Comparison of ENCODE assay signal across 10 cellular contexts in the genomic region with DNA sequence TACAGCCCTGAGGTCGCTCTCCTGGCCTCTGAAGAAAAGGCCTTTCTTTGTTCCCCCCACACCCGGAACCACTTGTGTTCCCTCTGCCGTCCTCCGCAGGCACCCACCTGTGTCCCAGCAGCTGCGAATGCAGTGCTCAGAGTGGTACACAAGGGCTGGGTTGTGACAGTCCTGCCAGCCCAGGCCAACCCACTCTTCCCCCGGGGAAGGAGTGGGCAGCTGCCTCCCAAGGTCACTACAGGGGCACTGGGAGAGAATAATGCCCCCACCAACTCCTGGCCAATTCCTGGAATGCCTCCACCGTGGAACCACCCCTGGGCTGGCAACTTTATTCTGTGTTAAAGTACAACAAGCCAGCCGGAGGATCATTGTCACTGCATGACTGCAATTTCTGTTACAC. TPM values are rescaled to one million over a fixed set of nuclear protein-coding genes. Genes with fewer than 3 reads are reported as not detected.
DNase-seq lines count a peak whose midpoint lies in the region; ATAC-seq and TF ChIP-seq lines count a peak whose summit lies in the region.
"Had no signal": no experiment of that assay in that cellular context is flagged by ENCODE, and none has a peak within 500 bp of the region (broad histone marks: within the 10 kb centered on the region; RNA-seq: fewer than 3 reads in every experiment).

No MANE protein-coding gene starts in this region.

- H3K36me3 ChIP-seq in esophagus squamous epithelium (peaks cover 0 to 4% (median 0%) of the 10 kb centered on the region in 3 donors), sigmoid colon (peaks cover 0 to 6% (median 0%) of the 10 kb centered on the region in 4 donors)

- H3K4me1 Mint-ChIP-seq in T-helper 17 cell: peaks cover 70% of the 10 kb centered on the region

- H3K36me3 Mint-ChIP-seq in T-helper 17 cell (ENCODE audit: low read depth): peaks cover 8% of the 10 kb centered on the region

- 49 to 60% methylated on average over 3 to 4 of the region's 8 CpGs for WGBS in esophagus squamous epithelium, 2 donors
- WGBS in sigmoid colon, 2 donors: 58 to 77% methylated on average over 8 of the region's 8 CpGs

- H3K27me3 ChIP-seq in esophagus squamous epithelium (no peaks in the 10 kb centered on the region), sigmoid colon (no peaks in the 10 kb centered on the region)

- intact Hi-C loops in esophagus squamous epithelium (cut with DNase I) (no loop called here), sigmoid colon (cut with DNase I) (no loop called here)

- TF ChIP-seq EP300 in sigmoid colon (IDR thresholded peaks at IDR 0.05): no peak

- ATAC-seq in GM19025 (IDR thresholded peaks at IDR 0.05; ENCODE audit: low read depth, unreplicated experiment) (peak; percentile 2), T-helper 17 cell (no peak), GM18517 (IDR thresholded peaks at IDR 0.05; ENCODE audit: unreplicated experiment) (no peak)

- TF ChIP-seq CTCF in esophagus squamous epithelium (IDR thresholded peaks at IDR 0.05) (no peak), sigmoid colon (IDR thresholded peaks at IDR 0.05) (no peak)

- H3K4me1 ChIP-seq in esophagus squamous epithelium (peaks cover 12 to 79% (median 53%) of the 10 kb centered on the region in 3 donors), sigmoid colon (peaks cover 0 to 76% (median 66%) of the 10 kb centered on the region in 4 donors)

- TF ChIP-seq POLR2A in esophagus squamous epithelium (IDR thresholded peaks at IDR 0.05): no peak
- TF ChIP-seq POLR2A in sigmoid colon (IDR thresholded peaks at IDR 0.05): no peak
- no peak for TF ChIP-seq POLR2A in erythroblast (IDR thresholded peaks at IDR 0.05; ENCODE audit: low read length)

- H3K27me3 Mint-ChIP-seq in T-helper 17 cell: no peaks in the 10 kb centered on the region

- H3K9me3 ChIP-seq in T-helper 17 cell (ENCODE audit: control insufficient read depth, low read length, poor library complexity, severe bottlenecking): no peaks in the 10 kb centered on the region
- no peaks in the 10 kb centered on the region for H3K9me3 ChIP-seq in esophagus squamous epithelium
- H3K9me3 ChIP-seq in sigmoid colon: no peaks in the 10 kb centered on the region

- peak overlapping the region; percentile 49 for H3K4me3 Mint-ChIP-seq in T-helper 17 cell

- no peak for DNase-seq in T-helper 17 cell
- no peak for DNase-seq in esophagus squamous epithelium (lab: John Stamatoyannopoulos, UW)
- no peak for DNase-seq in sigmoid colon
- no peak for DNase-seq in erythroblast (lab: John Stamatoyannopoulos, UW)
- DNase-seq in activated effector memory CD4-positive, alpha-beta T cell treated with anti-CD3 and anti-CD28 coated beads, Interleukin-2, amount 50 U/mL, for 16 hours: no peak
- no peak for DNase-seq in ureter (ENCODE audit: low spot score)
- DNase-seq: GOT3, NCI-H187 treated with DMSO at 0.1 percent for 48 hours had no signal

- H3K27ac Mint-ChIP-seq in T-helper 17 cell: peak overlapping the region; percentile 98

- peak overlapping the region in 3 of 4 donors; percentile 20 to 52 (median 33) for H3K27ac ChIP-seq in esophagus squamous epithelium
- H3K27ac ChIP-seq in sigmoid colon: peak overlapping the region; percentile 15 to 65 (median 58)

- H3K4me3 ChIP-seq in esophagus squamous epithelium: no peak overlapping the region
- H3K4me3 ChIP-seq in sigmoid colon: no peak overlapping the region

RNA-seq across cellular contexts. Expression of a gene that starts 10.0 kb away (rescaled TPM):
- 10 to 100 TPM; 73.7 to 86.2 TPM for total RNA-seq in T-helper 17 cell
- total RNA-seq in esophagus squamous epithelium: 10 to 100 TPM in 2 of 4 donors, 1 to 10 TPM in 2; 4.1 to 55.7 (median 12.6) TPM
- total RNA-seq in sigmoid colon: 100 to 1,000 TPM in 3 of 4 donors, 10 to 100 TPM in 1; 93.5 to 123 (median 113) TPM
- 10 to 100 TPM; 18.0 to 93.7 (median 66.8) TPM for polyA plus RNA-seq in sigmoid colon
- total RNA-seq in ureter: 30.1 TPM
